In genomic region chr19:6811906-6812305, GRCh38 we compare ENCODE assay signal across 8 cellular contexts. TPM values are rescaled to one million over a fixed set of nuclear protein-coding genes. Genes with fewer than 3 reads are reported as not detected.
DNase-seq lines count a peak whose midpoint lies in the region; ATAC-seq and TF ChIP-seq lines count a peak whose summit lies in the region.

No MANE protein-coding gene starts in this region.

- no peaks in the 10 kb centered on the region for H3K9me3 ChIP-seq in testis

- H3K4me1 ChIP-seq in testis = no peaks in the 10 kb centered on the region

- intact Hi-C loops in testis (cut with DNase I; ENCODE audit: low total_unique reads) = no loop called here

- no peak for TF ChIP-seq POLR2A in testis (IDR thresholded peaks at IDR 0.05)

- no peak for ATAC-seq in GM18873 (IDR thresholded peaks at IDR 0.05; ENCODE audit: low FRiP score, unreplicated experiment)

- H3K27ac Mint-ChIP-seq in activated naive CD4-positive, alpha-beta T cell treated with anti-CD3 and anti-CD28 coated beads, Interleukin-2, amount 10 ng/mL, durations not matched to agents 7 days and 5 days = peak overlapping the region; percentile 30

- CTCF ChIA-PET in activated naive CD4-positive, alpha-beta T cell treated with anti-CD3 and anti-CD28 coated beads, Interleukin-2, amount 10 ng/mL, durations not matched to agents 7 days and 5 days (lab: Charles Lee) = no interaction called here

- no peak overlapping the region for H3K4me3 ChIP-seq in testis

- peaks cover 7% of the 10 kb centered on the region for H3K9me3 Mint-ChIP-seq in activated naive CD4-positive, alpha-beta T cell treated with anti-CD3 and anti-CD28 coated beads, Interleukin-2, amount 10 ng/mL, durations not matched to agents 7 days and 5 days

- WGBS in testis, 2 donors = 22 to 25% methylated on average over 2 of the region's 2 CpGs

- no peaks in the 10 kb centered on the region for H3K36me3 ChIP-seq in testis (ENCODE audit: low read depth, missing control alignments)

- no peak overlapping the region for H3K27ac ChIP-seq in testis

- H3K27me3 ChIP-seq in testis = no peaks in the 10 kb centered on the region

- no peak for TF ChIP-seq CTCF in testis (IDR thresholded peaks at IDR 0.05)

- peaks cover 60% of the 10 kb centered on the region for H3K36me3 Mint-ChIP-seq in activated naive CD4-positive, alpha-beta T cell treated with anti-CD3 and anti-CD28 coated beads, Interleukin-2, amount 10 ng/mL, durations not matched to agents 7 days and 5 days

- no peaks in the 10 kb centered on the region for H3K27me3 Mint-ChIP-seq in activated naive CD4-positive, alpha-beta T cell treated with anti-CD3 and anti-CD28 coated beads, Interleukin-2, amount 10 ng/mL, durations not matched to agents 7 days and 5 days

- no peak overlapping the region for H3K4me3 Mint-ChIP-seq in activated naive CD4-positive, alpha-beta T cell treated with anti-CD3 and anti-CD28 coated beads, Interleukin-2, amount 10 ng/mL, durations not matched to agents 7 days and 5 days

- peaks cover 58% of the 10 kb centered on the region for H3K4me1 Mint-ChIP-seq in activated naive CD4-positive, alpha-beta T cell treated with anti-CD3 and anti-CD28 coated beads, Interleukin-2, amount 10 ng/mL, durations not matched to agents 7 days and 5 days

- no peak for DNase-seq in activated naive CD4-positive, alpha-beta T cell treated with anti-CD3 and anti-CD28 coated beads, Interleukin-2, amount 10 ng/mL, durations not matched to agents 7 days and 5 days
- DNase-seq in activated naive CD4-positive, alpha-beta T cell treated with Interleukin-2 at 50 U/mL for 16 hours = no peak
- DNase-seq in RPMI8226 (peak; percentile 17), fibroblast of peridontal ligament (ENCODE audit: extremely low read depth) (peak; percentile 8), testis (peak; percentile 67), NCI-H2107 (lab: John Stamatoyannopoulos, UW) (no peak), C1 segment of cervical spinal cord (lab: John Stamatoyannopoulos, UW) (no peak)

RNA-seq across cellular contexts. Expression of gene VAV1, which starts 39.4 kb away (rescaled TPM):
- total RNA-seq in testis = 1 to 10 TPM; 1.1 to 4.5 TPM
- 8.9 TPM for polyA plus RNA-seq in testis (ENCODE audit: insufficient read depth, low read depth, low replicate concordance)

RNA-seq across cellular contexts. Expression of gene SH2D3A, which starts 44.7 kb away (rescaled TPM):
- total RNA-seq in testis = 1 to 10 TPM; 7.4 to 7.5 TPM
- 12.8 TPM for polyA plus RNA-seq in testis (ENCODE audit: insufficient read depth, low read depth, low replicate concordance)

Comparison
In these comparisons a context has a peak if more than half of its experiments do, and no peak if none do; other contexts are left out.
1. DNase-seq: peak in RPMI8226 (single experiment), fibroblast of peridontal ligament (single experiment) and testis (single experiment); none in activated naive CD4-positive, alpha-beta T cell treated with anti-CD3 and anti-CD28 coated beads, Interleukin-2, amount 10 ng/mL, durations not matched to agents 7 days and 5 days (single experiment), activated naive CD4-positive, alpha-beta T cell treated with Interleukin-2 at 50 U/mL for 16 hours (single experiment), NCI-H2107 (single experiment) and C1 segment of cervical spinal cord (0 of 14).